ENCODE assay signal across 19 cellular contexts in genomic region chr7:18461785-18462467, GRCh38. TPM values are rescaled to one million over a fixed set of nuclear protein-coding genes. Genes with fewer than 3 reads are reported as not detected.
DNase-seq lines count a peak whose midpoint lies in the region; ATAC-seq and TF ChIP-seq lines count a peak whose summit lies in the region.
"Had no signal": no experiment of that assay in that cellular context is flagged by ENCODE, and none has a peak within 500 bp of the region (broad histone marks: within the 10 kb centered on the region; RNA-seq: fewer than 3 reads in every experiment).

No MANE protein-coding gene starts in this region.

- no peaks in the 10 kb centered on the region for H3K36me3 Mint-ChIP-seq in activated naive CD8-positive, alpha-beta T cell treated with anti-CD3 and anti-CD28 coated beads, Interleukin-2, amount 50 U/mL, for 24 hours (ENCODE audit: low read depth)
- H3K36me3 Mint-ChIP-seq in activated naive CD8-positive, alpha-beta T cell treated with anti-CD3 and anti-CD28 coated beads for 36 hours = no peaks in the 10 kb centered on the region
- no peaks in the 10 kb centered on the region for H3K36me3 Mint-ChIP-seq in CD8-positive, alpha-beta T cell
- no peaks in the 10 kb centered on the region for H3K36me3 Mint-ChIP-seq in activated CD4-positive, alpha-beta T cell treated with anti-CD3 and anti-CD28 coated beads, Interleukin-2, amount 10 ng/mL, durations not matched to agents 24 days and 14 days (ENCODE audit: low read depth)
- H3K36me3 Mint-ChIP-seq: neural progenitor cell had no signal

- intact Hi-C loops in CD8-positive, alpha-beta T cell (cut with DNase I, micrococcal nuclease) = no loop called here
- intact Hi-C loops in activated CD4-positive, alpha-beta T cell treated with anti-CD3 and anti-CD28 coated beads, Interleukin-2, amount 10 ng/mL, durations not matched to agents 24 days and 14 days (cut with micrococcal nuclease) = no loop called here

- no peaks in the 10 kb centered on the region for H3K9me3 Mint-ChIP-seq in activated naive CD8-positive, alpha-beta T cell treated with anti-CD3 and anti-CD28 coated beads, Interleukin-2, amount 50 U/mL, for 24 hours
- H3K9me3 Mint-ChIP-seq in activated naive CD8-positive, alpha-beta T cell treated with anti-CD3 and anti-CD28 coated beads for 36 hours = no peaks in the 10 kb centered on the region
- no peaks in the 10 kb centered on the region for H3K9me3 Mint-ChIP-seq in CD8-positive, alpha-beta T cell
- no peaks in the 10 kb centered on the region for H3K9me3 Mint-ChIP-seq in activated CD4-positive, alpha-beta T cell treated with anti-CD3 and anti-CD28 coated beads, Interleukin-2, amount 10 ng/mL, durations not matched to agents 24 days and 14 days
- H3K9me3 Mint-ChIP-seq: effector memory CD8-positive, alpha-beta T cell; neural progenitor cell had no signal

- no peaks in the 10 kb centered on the region for H3K27me3 ChIP-seq in CD8-positive, alpha-beta T cell (ENCODE audit: insufficient read depth, low read length)
- H3K27me3 ChIP-seq: BLaER1 treated with 17β-estradiol and CSF1 and Interleukin-3, amounts not matched to agents 10 nM and 100 nM; hepatocyte; neural progenitor cell; SJSA1; transverse colon had no signal

- H3K4me3 ChIP-seq in CD8-positive, alpha-beta T cell (ENCODE audit: low read depth, low read length) = no peak overlapping the region
- H3K4me3 ChIP-seq: BLaER1 treated with 17β-estradiol and CSF1 and Interleukin-3, amounts not matched to agents 10 nM and 100 nM; hepatocyte; neural progenitor cell; SJSA1; transverse colon had no signal

- H3K27ac ChIP-seq in CD8-positive, alpha-beta T cell (ENCODE audit: low read depth, low read length) = no peak overlapping the region
- no peak overlapping the region for H3K27ac ChIP-seq in substantia nigra (ENCODE audit: low read depth, low read length, poor library complexity, severe bottlenecking)
- H3K27ac ChIP-seq: BLaER1 treated with 17β-estradiol and CSF1 and Interleukin-3, amounts not matched to agents 10 nM and 100 nM; hepatocyte; neural progenitor cell; SJSA1; transverse colon had no signal

- no peaks in the 10 kb centered on the region for H3K9me3 ChIP-seq in CD8-positive, alpha-beta T cell (ENCODE audit: low read length)
- H3K9me3 ChIP-seq: BLaER1 treated with 17β-estradiol and CSF1 and Interleukin-3, amounts not matched to agents 10 nM and 100 nM; SJSA1; transverse colon had no signal

- no peak for TF ChIP-seq CTCF in CD8-positive, alpha-beta T cell (IDR thresholded peaks at IDR 0.05)

- POLR2A ChIA-PET in CD8-positive, alpha-beta T cell (lab: Charles Lee) = no interaction called here

- DNase-seq in activated naive CD8-positive, alpha-beta T cell treated with anti-CD3 and anti-CD28 coated beads, Interleukin-2, amount 50 U/mL, for 24 hours = no peak
- DNase-seq in activated naive CD8-positive, alpha-beta T cell treated with anti-CD3 and anti-CD28 coated beads for 36 hours = no peak
- DNase-seq in CD8-positive, alpha-beta T cell = no peak
- no peak for DNase-seq in activated CD4-positive, alpha-beta T cell treated with anti-CD3 and anti-CD28 coated beads, Interleukin-2, amount 10 ng/mL, durations not matched to agents 24 days and 14 days
- DNase-seq in substantia nigra (lab: John Stamatoyannopoulos, UW) = no peak
- DNase-seq in activated effector memory CD4-positive, alpha-beta T cell treated with anti-CD3 and anti-CD28 coated beads, Interleukin-2, amount 50 U/mL, for 16 hours = no peak
- DNase-seq: effector memory CD8-positive, alpha-beta T cell; KG1; mesendoderm; NCI-H2081 treated with DMSO at 0.1 percent for 48 hours; NCI-H526; PC-3; transverse colon had no signal

- H3K36me3 ChIP-seq in CD8-positive, alpha-beta T cell (ENCODE audit: insufficient read depth, low read length) = no peaks in the 10 kb centered on the region
- H3K36me3 ChIP-seq: BLaER1 treated with 17β-estradiol and CSF1 and Interleukin-3, amounts not matched to agents 10 nM and 100 nM; neural progenitor cell; SJSA1; transverse colon had no signal

- CTCF ChIA-PET in CD8-positive, alpha-beta T cell (lab: Charles Lee) = no interaction called here

- H3K27me3 Mint-ChIP-seq in activated naive CD8-positive, alpha-beta T cell treated with anti-CD3 and anti-CD28 coated beads, Interleukin-2, amount 50 U/mL, for 24 hours = no peaks in the 10 kb centered on the region
- no peaks in the 10 kb centered on the region for H3K27me3 Mint-ChIP-seq in activated naive CD8-positive, alpha-beta T cell treated with anti-CD3 and anti-CD28 coated beads for 36 hours
- no peaks in the 10 kb centered on the region for H3K27me3 Mint-ChIP-seq in CD8-positive, alpha-beta T cell (ENCODE audit: low read depth)
- H3K27me3 Mint-ChIP-seq in activated CD4-positive, alpha-beta T cell treated with anti-CD3 and anti-CD28 coated beads, Interleukin-2, amount 10 ng/mL, durations not matched to agents 24 days and 14 days = no peaks in the 10 kb centered on the region
- H3K27me3 Mint-ChIP-seq: effector memory CD8-positive, alpha-beta T cell had no signal

- peaks cover 14% of the 10 kb centered on the region for H3K4me1 Mint-ChIP-seq in activated naive CD8-positive, alpha-beta T cell treated with anti-CD3 and anti-CD28 coated beads, Interleukin-2, amount 50 U/mL, for 24 hours
- H3K4me1 Mint-ChIP-seq in activated naive CD8-positive, alpha-beta T cell treated with anti-CD3 and anti-CD28 coated beads for 36 hours = no peaks in the 10 kb centered on the region
- peaks cover 3% of the 10 kb centered on the region for H3K4me1 Mint-ChIP-seq in CD8-positive, alpha-beta T cell (ENCODE audit: low read depth)
- H3K4me1 Mint-ChIP-seq in activated CD4-positive, alpha-beta T cell treated with anti-CD3 and anti-CD28 coated beads, Interleukin-2, amount 10 ng/mL, durations not matched to agents 24 days and 14 days = no peaks in the 10 kb centered on the region

- H3K4me3 Mint-ChIP-seq in activated naive CD8-positive, alpha-beta T cell treated with anti-CD3 and anti-CD28 coated beads, Interleukin-2, amount 50 U/mL, for 24 hours = no peak overlapping the region
- H3K4me3 Mint-ChIP-seq in activated naive CD8-positive, alpha-beta T cell treated with anti-CD3 and anti-CD28 coated beads for 36 hours = no peak overlapping the region
- no peak overlapping the region for H3K4me3 Mint-ChIP-seq in CD8-positive, alpha-beta T cell
- no peak overlapping the region for H3K4me3 Mint-ChIP-seq in activated CD4-positive, alpha-beta T cell treated with anti-CD3 and anti-CD28 coated beads, Interleukin-2, amount 10 ng/mL, durations not matched to agents 24 days and 14 days
- H3K4me3 Mint-ChIP-seq: effector memory CD8-positive, alpha-beta T cell; neural progenitor cell had no signal

- H3K4me1 ChIP-seq in CD8-positive, alpha-beta T cell (ENCODE audit: insufficient read depth, low read length) = no peaks in the 10 kb centered on the region
- H3K4me1 ChIP-seq: neural progenitor cell, SJSA1, transverse colon had no signal

- peak overlapping the region; percentile 54 for H3K27ac Mint-ChIP-seq in activated naive CD8-positive, alpha-beta T cell treated with anti-CD3 and anti-CD28 coated beads, Interleukin-2, amount 50 U/mL, for 24 hours
- no peak overlapping the region for H3K27ac Mint-ChIP-seq in activated naive CD8-positive, alpha-beta T cell treated with anti-CD3 and anti-CD28 coated beads for 36 hours
- no peak overlapping the region for H3K27ac Mint-ChIP-seq in CD8-positive, alpha-beta T cell
- no peak overlapping the region for H3K27ac Mint-ChIP-seq in activated CD4-positive, alpha-beta T cell treated with anti-CD3 and anti-CD28 coated beads, Interleukin-2, amount 10 ng/mL, durations not matched to agents 24 days and 14 days
- H3K27ac Mint-ChIP-seq: effector memory CD8-positive, alpha-beta T cell; neural progenitor cell had no signal

- peak; percentile 46 for ATAC-seq in activated naive CD8-positive, alpha-beta T cell treated with anti-CD3 and anti-CD28 coated beads, Interleukin-2, amount 50 U/mL, for 24 hours
- peak; percentile 72 for ATAC-seq in GM21529 (IDR thresholded peaks at IDR 0.05; ENCODE audit: unreplicated experiment)
- ATAC-seq in HG03432 (IDR thresholded peaks at IDR 0.05; ENCODE audit: unreplicated experiment) = peak; percentile 77
- no peak for ATAC-seq in CD8-positive, alpha-beta T cell
- ATAC-seq: effector memory CD8-positive, alpha-beta T cell; PC-3 had no signal

RNA-seq across cellular contexts. Expression of gene HDAC9, which starts 33.6 kb away (rescaled TPM):
- total RNA-seq in activated naive CD8-positive, alpha-beta T cell treated with anti-CD3 and anti-CD28 coated beads for 36 hours = under 1 TPM; 0.14 to 0.72 TPM
- under 1 TPM; 0.89 to 0.95 TPM for total RNA-seq in CD8-positive, alpha-beta T cell
- 2.9 and 3.0 TPM in 2 replicates for total RNA-seq in activated CD4-positive, alpha-beta T cell treated with anti-CD3 and anti-CD28 coated beads, Interleukin-2, amount 10 ng/mL, durations not matched to agents 24 days and 14 days
